Comparison of ENCODE assay signal across 8 cellular contexts in genomic region chr5:171484460-171484899, GRCh38.
DNase-seq lines count a peak whose midpoint lies in the region; ATAC-seq, FAIRE-seq and TF ChIP-seq lines count a peak whose summit lies in the region.

No MANE protein-coding gene starts in this region.

- no peak overlapping the region for H3K27ac ChIP-seq in H1 (ENCODE audit: low read depth, low read length)
- H3K27ac ChIP-seq in parathyroid adenoma = no peak overlapping the region

- no peak overlapping the region for H2BK5ac ChIP-seq in H1 (ENCODE audit: low read depth, low read length)

- POLR2A ChIA-PET in H1 (lab: Charles Lee; ENCODE audit: partially characterized antibody) = interaction anchor here (1.1 to 1.3 kb wide), 2 partner anchors 96 to 373 kb away, joined by 3 to 4 read pairs; partner anchors contain the start of gene NPM1

- no peaks in the 10 kb centered on the region for H3K23me2 ChIP-seq in H1 (ENCODE audit: low read depth, low read length)

- H4K20me1 ChIP-seq in H1 (replicated peaks in 1 of 2; ENCODE audit: control insufficient read depth in 1 of 2, insufficient read depth in 2 of 2, low read length in 2 of 2) = no peaks in the 10 kb centered on the region

- peaks cover 5 to 7% (median 6%) of the 10 kb centered on the region in 3 donors for H3K27me3 Mint-ChIP-seq in CD14-positive monocyte (ENCODE audit: low read depth in 3 of 3)
- peaks cover 3% of the 10 kb centered on the region for H3K27me3 Mint-ChIP-seq in activated CD4-positive, alpha-beta T cell treated with anti-CD3 and anti-CD28 coated beads, Interleukin-2, amount 10 ng/mL, durations not matched to agents 24 days and 14 days

- no peak overlapping the region for H3K4me3 Mint-ChIP-seq in CD14-positive monocyte
- H3K4me3 Mint-ChIP-seq in activated CD4-positive, alpha-beta T cell treated with anti-CD3 and anti-CD28 coated beads, Interleukin-2, amount 10 ng/mL, durations not matched to agents 24 days and 14 days = no peak overlapping the region

- H3K4me2 ChIP-seq in H1 (ENCODE audit: insufficient read depth in 1 of 2, low read depth in 2 of 2, low read length in 2 of 2) (no peak overlapping the region), parathyroid adenoma (ENCODE audit: low read length) (no peak overlapping the region)

- CTCF ChIA-PET in H1 (lab: Charles Lee; ENCODE audit: partially characterized antibody) = interaction anchor here (0.6 to 5.8 kb wide), 57 partner anchors 8 to 373 kb away, joined by 3 to 64 read pairs (median 4); partner anchors contain the start of gene FGF18

- peak; percentile 73 for TF ChIP-seq CTCF in CD14-positive monocyte (IDR thresholded peaks at IDR 0.05)
- TF ChIP-seq CTCF in H1 (IDR thresholded peaks at IDR 0.05; ENCODE audit: control extremely low read depth in 1 of 3, insufficient read depth in 1 of 3, low read depth in 1 of 3, low read length in 3 of 3) = peak; percentile 69 to 72 (median 70)
- TF ChIP-seq CTCF in parathyroid adenoma (IDR thresholded peaks at IDR 0.05) = peak; percentile 41

- no peaks in the 10 kb centered on the region for H3K36me3 Mint-ChIP-seq in CD14-positive monocyte
- no peaks in the 10 kb centered on the region for H3K36me3 Mint-ChIP-seq in activated CD4-positive, alpha-beta T cell treated with anti-CD3 and anti-CD28 coated beads, Interleukin-2, amount 10 ng/mL, durations not matched to agents 24 days and 14 days (ENCODE audit: low read depth)

- FAIRE-seq in H1 (lab: Jason Lieb, UNC) = peak; percentile 7

- H3K4me3 ChIP-seq in H1 (ENCODE audit: extremely low read depth in 1 of 4, insufficient read depth in 2 of 4, low read depth in 3 of 4, low read length in 4 of 4) (no peak overlapping the region), parathyroid adenoma (ENCODE audit: low read depth, low read length) (no peak overlapping the region)

- no peak overlapping the region for H4K5ac ChIP-seq in H1 (ENCODE audit: insufficient read length, low read depth, low read length)

- H3K23ac ChIP-seq in H1 (ENCODE audit: insufficient read length) = no peak overlapping the region

- 0 out of 2 replicates have a peak overlapping the region, but pooled peaks have one; percentile 24 for H2BK15ac ChIP-seq in H1 (ENCODE audit: low read length)

- TF ChIP-seq EP300 in H1 (IDR thresholded peaks at IDR 0.05; ENCODE audit: borderline replicate concordance in 1 of 2, low read depth in 2 of 2, low read length in 2 of 2) = no peak

- DNase-seq in CD14-positive monocyte (ENCODE audit: low spot score) (no peak), HuH-7.5 (ENCODE audit: low spot score) (peak; percentile 57), H1 (ENCODE audit: low read depth in 1 of 2, low spot score in 2 of 2) (peak in 1 of 2 experiments; percentile 77), H4 (ENCODE audit: low spot score) (no peak)
- DNase-seq in activated CD4-positive, alpha-beta T cell treated with anti-CD3 and anti-CD28 coated beads, Interleukin-2, amount 10 ng/mL, durations not matched to agents 24 days and 14 days = peak; percentile 75

- peak overlapping the region; percentile 22 for H4K91ac ChIP-seq in H1 (replicated peaks; ENCODE audit: insufficient read length, low read length)

- H3K9me3 ChIP-seq in H1 (ENCODE audit: insufficient read depth in 2 of 2, low read depth in 1 of 2, low read length in 1 of 2) (no peaks in the 10 kb centered on the region), parathyroid adenoma (ENCODE audit: control insufficient read depth, low read length) (no peaks in the 10 kb centered on the region)

- H2AFZ ChIP-seq in H1 (ENCODE audit: low read length) (no peak overlapping the region), parathyroid adenoma (no peak overlapping the region)

- H3K14ac ChIP-seq in H1 (ENCODE audit: insufficient read length) = no peak overlapping the region

- no peak overlapping the region for H3K4ac ChIP-seq in H1 (replicated peaks; ENCODE audit: insufficient read length, low read depth, low read length)

- H3K56ac ChIP-seq in H1 (replicated peaks; ENCODE audit: insufficient read length, low read depth, low read length) = no peak overlapping the region

- H3K4me1 Mint-ChIP-seq in CD14-positive monocyte = peaks cover 2% of the 10 kb centered on the region
- peaks cover 3% of the 10 kb centered on the region for H3K4me1 Mint-ChIP-seq in activated CD4-positive, alpha-beta T cell treated with anti-CD3 and anti-CD28 coated beads, Interleukin-2, amount 10 ng/mL, durations not matched to agents 24 days and 14 days

- no peak overlapping the region for H3K18ac ChIP-seq in H1 (ENCODE audit: extremely low read depth, low read length)

- WGBS in H1 (ENCODE audit: extremely low coverage in 1 of 2, insufficient coverage in 1 of 2, insufficient read length in 1 of 2, insufficient replicate concordance in 2 of 2, low coverage in 1 of 2, low lambda C conversion rate in 2 of 2, missing lambda C conversion rate in 1 of 2), 2 experiments = 56% methylated on average over 7 of the region's 7 CpGs; no CpG with 5 or more reads in 1 of the 2 experiments

- H3K27me3 ChIP-seq in H1 (replicated peaks in 1 of 4; ENCODE audit: control insufficient read depth in 3 of 4, extremely low read depth in 1 of 4, insufficient read depth in 3 of 4, low read length in 3 of 4) (no peaks in the 10 kb centered on the region; a peak in 1 of 7 replicates), parathyroid adenoma (ENCODE audit: control insufficient read depth, insufficient read depth, low read length) (no peaks in the 10 kb centered on the region)

- no peak for TF ChIP-seq POLR2A in H1 (IDR thresholded peaks at IDR 0.05; ENCODE audit: control extremely low read depth in 1 of 2, low read depth in 2 of 2, low read length in 2 of 2)

- H3K79me2 ChIP-seq in H1 (ENCODE audit: control insufficient read depth in 1 of 2, insufficient read depth in 2 of 2, low read length in 2 of 2) = no peaks in the 10 kb centered on the region
- no peaks in the 10 kb centered on the region for H3K79me2 ChIP-seq in parathyroid adenoma

- no peak overlapping the region for H2BK20ac ChIP-seq in H1 (ENCODE audit: low read length)

- peak; percentile 56 to 75 for TF ChIP-seq RAD21 in H1 (IDR thresholded peaks at IDR 0.05 in 1 of 2, conservative IDR thresholded peaks at IDR 0.05 in 1 of 2; ENCODE audit: low read depth in 2 of 2, low read length in 2 of 2)

- H2AK5ac ChIP-seq in H1 (ENCODE audit: low read depth, low read length) = no peak overlapping the region

- no peak for ATAC-seq in GM21786 (IDR thresholded peaks at IDR 0.05; ENCODE audit: unreplicated experiment)
- no peak for ATAC-seq in GM21717 (IDR thresholded peaks at IDR 0.05; ENCODE audit: unreplicated experiment)

- H3K9ac ChIP-seq in H1 (replicated peaks in 1 of 4; ENCODE audit: extremely low read depth in 1 of 4, low read depth in 3 of 4, low read length in 3 of 4) (no peak overlapping the region), parathyroid adenoma (no peak overlapping the region)

- no peak overlapping the region for H2BK120ac ChIP-seq in H1 (replicated peaks; ENCODE audit: low read depth, low read length)

- no peaks in the 10 kb centered on the region for H3K79me1 ChIP-seq in H1 (ENCODE audit: low read depth, low read length)

- no peaks in the 10 kb centered on the region for H3K9me3 Mint-ChIP-seq in CD14-positive monocyte
- no peaks in the 10 kb centered on the region for H3K9me3 Mint-ChIP-seq in activated CD4-positive, alpha-beta T cell treated with anti-CD3 and anti-CD28 coated beads, Interleukin-2, amount 10 ng/mL, durations not matched to agents 24 days and 14 days

- peaks cover 0 to 6% (median under 1%) of the 10 kb centered on the region in 4 experiments; a peak in 2 of 7 replicates for H3K4me1 ChIP-seq in H1 (replicated peaks in 1 of 4; ENCODE audit: control insufficient read depth in 3 of 4, insufficient read depth in 4 of 4, low read length in 3 of 4)
- no peaks in the 10 kb centered on the region for H3K4me1 ChIP-seq in parathyroid adenoma

- no peak overlapping the region for H3K27ac Mint-ChIP-seq in CD14-positive monocyte
- H3K27ac Mint-ChIP-seq in activated CD4-positive, alpha-beta T cell treated with anti-CD3 and anti-CD28 coated beads, Interleukin-2, amount 10 ng/mL, durations not matched to agents 24 days and 14 days = no peak overlapping the region

- H2BK12ac ChIP-seq in H1 (ENCODE audit: low read depth, low read length) = 0 out of 2 replicates have a peak overlapping the region, but pooled peaks have one; percentile 39

- intact Hi-C loops in CD14-positive monocyte (cut with micrococcal nuclease) = loop anchor here (5.0 kb wide), 1 partner anchor 423 kb away; no protein-coding TSS in a partner anchor
- intact Hi-C loops in activated CD4-positive, alpha-beta T cell treated with anti-CD3 and anti-CD28 coated beads, Interleukin-2, amount 10 ng/mL, durations not matched to agents 24 days and 14 days (cut with micrococcal nuclease) = loop anchor here (1.0 kb wide), 1 partner anchor 423 kb away; no protein-coding TSS in a partner anchor

- H3K36me3 ChIP-seq in H1 (ENCODE audit: control insufficient read depth in 2 of 4, insufficient read depth in 4 of 4, low read length in 3 of 4) (no peaks in the 10 kb centered on the region), parathyroid adenoma (ENCODE audit: control insufficient read depth, insufficient read depth, low read length) (no peaks in the 10 kb centered on the region)

- no peak overlapping the region for H4K8ac ChIP-seq in H1 (ENCODE audit: extremely low read depth, insufficient read depth, low read length)

TF ChIP-seq in H1, 55 proteins besides CTCF, POLR2A, EP300 and RAD21:
- TF ChIP-seq SP4 (IDR thresholded peaks at IDR 0.05; ENCODE audit: low read length) = no peak
- no peak for TF ChIP-seq GABPA (IDR thresholded peaks at IDR 0.05; ENCODE audit: borderline replicate concordance, insufficient read depth, low read length)
- no peak for TF ChIP-seq TAF1 (IDR thresholded peaks at IDR 0.05; ENCODE audit: low read depth, low read length)
- TF ChIP-seq EGR1 (IDR thresholded peaks at IDR 0.05; ENCODE audit: borderline replicate concordance, low read depth, low read length) = no peak
- TF ChIP-seq E2F6 (IDR thresholded peaks at IDR 0.05) = no peak
- TF ChIP-seq KDM1A (IDR thresholded peaks at IDR 0.05; ENCODE audit: borderline replicate concordance, low read length) = peak; percentile 81; the same call in 1 of the 2 replicates
- TF ChIP-seq CHD1 (IDR thresholded peaks at IDR 0.05; ENCODE audit: low read depth, low read length) = no peak

Comparison
In these comparisons a context has a peak if more than half of its experiments do, and no peak if none do; other contexts are left out.
1. DNase-seq: peak in HuH-7.5 (single experiment) and activated CD4-positive, alpha-beta T cell treated with anti-CD3 and anti-CD28 coated beads, Interleukin-2, amount 10 ng/mL, durations not matched to agents 24 days and 14 days (single experiment); none in CD14-positive monocyte (single experiment) and H4 (single experiment).
2. Peak in every context shown above with its lines, with median percentiles within 50 percentile points of each other: CTCF ChIP-seq.